Comparison of ENCODE assay signal across 16 cellular contexts in genomic region chr1:172954476-172955150, GRCh38.
"Had no signal": no experiment of that assay in that cellular context is flagged by ENCODE, and none has a peak within 500 bp of the region (broad histone marks: within the 10 kb centered on the region; RNA-seq: fewer than 3 reads in every experiment).

No MANE protein-coding gene starts in this region.

- H3K4me3 ChIP-seq: colonic mucosa, hepatocyte, right atrium auricular region, sigmoid colon, stomach, thoracic aorta had no signal

- H2AFZ ChIP-seq: hepatocyte had no signal

- FAIRE-seq: small intestine, urothelium cell line had no signal

- H3K36me3 ChIP-seq: colonic mucosa, right atrium auricular region, sigmoid colon, stomach, thoracic aorta had no signal

- H3K9me3 ChIP-seq: colonic mucosa, right atrium auricular region, sigmoid colon, stomach, thoracic aorta had no signal

- H3K27me3 ChIP-seq: colonic mucosa, hepatocyte, right atrium auricular region, sigmoid colon, stomach had no signal

- ATAC-seq: left colon, natural killer cell had no signal

- DNase-seq: colonic mucosa; foreskin melanocyte; head of caudate nucleus; left colon; natural killer cell; posterior cingulate gyrus; sigmoid colon; small intestine; stimulated activated CD4-positive, alpha-beta T cell treated with anti-CD3 and anti-CD28 coated beads, Interleukin-12 subunit alpha, Interleukin-12 subunit beta, amount 100 ng/mL, for 4 hours; stimulated activated naive CD4-positive, alpha-beta T cell; stomach; substantia nigra had no signal

- H3K27ac ChIP-seq: colonic mucosa, hepatocyte, right atrium auricular region, sigmoid colon, stomach, thoracic aorta had no signal

- H3K4me1 ChIP-seq: colonic mucosa, right atrium auricular region, sigmoid colon had no signal

- H3K4me2 ChIP-seq: hepatocyte had no signal

- H3K79me2 ChIP-seq: hepatocyte had no signal
